9 cellular contexts compared by ENCODE assay signal in genomic region chr10:74056081-74056818, GRCh38.
DNase-seq lines count a peak whose midpoint lies in the region; ATAC-seq and TF ChIP-seq lines count a peak whose summit lies in the region.
"Had no signal": no experiment of that assay in that cellular context is flagged by ENCODE, and none has a peak within 500 bp of the region (broad histone marks: within the 10 kb centered on the region; RNA-seq: fewer than 3 reads in every experiment).

No MANE protein-coding gene starts in this region.

- peak overlapping the region; percentile 46 for H3K4me3 Mint-ChIP-seq in activated T-cell treated with anti-CD3 and anti-CD28 coated beads, Interleukin-2, amount 50 U/mL, for 24 hours
- H3K4me3 Mint-ChIP-seq in stimulated activated memory B cell treated with anti-CD40 and anti-IgM and Interleukin-4, amounts not matched to agents 10 μg/mL and 1 μg/mL and 100 μg/mL, for 72 hours: peak overlapping the region; percentile 59

- H3F3A ChIP-seq in MM.1S (ENCODE audit: insufficient read depth, low read length): peaks cover 10% of the 10 kb centered on the region; the same call in 1 of the 2 replicates

- no peaks in the 10 kb centered on the region for H3K79me2 ChIP-seq in MM.1S (ENCODE audit: low read length)

- peak overlapping the region; percentile 88 for H3K27ac Mint-ChIP-seq in activated T-cell treated with anti-CD3 and anti-CD28 coated beads, Interleukin-2, amount 50 U/mL, for 24 hours
- H3K27ac Mint-ChIP-seq in stimulated activated memory B cell treated with anti-CD40 and anti-IgM and Interleukin-4, amounts not matched to agents 10 μg/mL and 1 μg/mL and 100 μg/mL, for 72 hours: peak overlapping the region; percentile 86

- no peaks in the 10 kb centered on the region for H3K9me3 ChIP-seq in MM.1S (replicated peaks; ENCODE audit: insufficient read depth, low read length)

- H2AFZ ChIP-seq in MM.1S (ENCODE audit: low read length): no peak overlapping the region

- H3K9ac ChIP-seq in MM.1S (ENCODE audit: low read length): no peak overlapping the region

- no peaks in the 10 kb centered on the region for H4K20me1 ChIP-seq in MM.1S (ENCODE audit: insufficient read depth, low read length)

- TF ChIP-seq CTCF in MM.1S (IDR thresholded peaks at IDR 0.05; ENCODE audit: low read length): no peak

- H3K9me3 Mint-ChIP-seq in activated T-cell treated with anti-CD3 and anti-CD28 coated beads, Interleukin-2, amount 50 U/mL, for 24 hours: no peaks in the 10 kb centered on the region
- H3K9me3 Mint-ChIP-seq in stimulated activated memory B cell treated with anti-CD40 and anti-IgM and Interleukin-4, amounts not matched to agents 10 μg/mL and 1 μg/mL and 100 μg/mL, for 72 hours: no peaks in the 10 kb centered on the region

- no peak overlapping the region for H3K4me2 ChIP-seq in MM.1S (ENCODE audit: low read depth, low read length)

- peak; percentile 80 for ATAC-seq in stimulated activated memory B cell treated with anti-CD40 and anti-IgM and Interleukin-4, amounts not matched to agents 10 μg/mL and 1 μg/mL and 100 μg/mL, for 72 hours
- no peak for ATAC-seq in GM18873 (IDR thresholded peaks at IDR 0.05; ENCODE audit: low FRiP score, unreplicated experiment)

- peaks cover 19% of the 10 kb centered on the region for H3K4me1 ChIP-seq in MM.1S (ENCODE audit: low read length)

- no peak overlapping the region for H3K27ac ChIP-seq in MM.1S (ENCODE audit: low read length)

- H3K36me3 Mint-ChIP-seq in activated T-cell treated with anti-CD3 and anti-CD28 coated beads, Interleukin-2, amount 50 U/mL, for 24 hours (ENCODE audit: low read depth): no peaks in the 10 kb centered on the region
- H3K36me3 Mint-ChIP-seq in stimulated activated memory B cell treated with anti-CD40 and anti-IgM and Interleukin-4, amounts not matched to agents 10 μg/mL and 1 μg/mL and 100 μg/mL, for 72 hours: no peaks in the 10 kb centered on the region

- DNase-seq in activated T-cell treated with anti-CD3 and anti-CD28 coated beads, Interleukin-2, amount 50 U/mL, for 24 hours: no peak
- DNase-seq in activated T-cell treated with anti-CD3 and anti-CD28 coated beads, Interleukin-2, amount 50 U/mL, for 48 hours: no peak
- DNase-seq in RKO (ENCODE audit: low spot score) (peak; percentile 41), fibroblast of gingiva (ENCODE audit: low read depth) (peak; percentile 37), MM.1S (no peak), NCI-H187 treated with DMSO at 0.1 percent for 48 hours (lab: John Stamatoyannopoulos, UW) (no peak)
- DNase-seq: DND-41 had no signal

- H3K4me1 Mint-ChIP-seq in activated T-cell treated with anti-CD3 and anti-CD28 coated beads, Interleukin-2, amount 50 U/mL, for 24 hours (ENCODE audit: low read depth): peaks cover 45% of the 10 kb centered on the region
- H3K4me1 Mint-ChIP-seq in stimulated activated memory B cell treated with anti-CD40 and anti-IgM and Interleukin-4, amounts not matched to agents 10 μg/mL and 1 μg/mL and 100 μg/mL, for 72 hours: peaks cover 42% of the 10 kb centered on the region

- no peak overlapping the region for H3K4me3 ChIP-seq in MM.1S (ENCODE audit: low read length)

- H3K27me3 ChIP-seq in MM.1S (replicated peaks; ENCODE audit: insufficient read depth, low read length): no peaks in the 10 kb centered on the region

- H3K9me2 ChIP-seq in MM.1S (replicated peaks; ENCODE audit: insufficient read depth, low read length): no peaks in the 10 kb centered on the region

- no peaks in the 10 kb centered on the region for H3K27me3 Mint-ChIP-seq in activated T-cell treated with anti-CD3 and anti-CD28 coated beads, Interleukin-2, amount 50 U/mL, for 24 hours
- no peaks in the 10 kb centered on the region for H3K27me3 Mint-ChIP-seq in stimulated activated memory B cell treated with anti-CD40 and anti-IgM and Interleukin-4, amounts not matched to agents 10 μg/mL and 1 μg/mL and 100 μg/mL, for 72 hours

- H3K36me3 ChIP-seq in MM.1S (replicated peaks; ENCODE audit: insufficient read depth, low read length): no peaks in the 10 kb centered on the region

Comparison
In these comparisons a context has a peak if more than half of its experiments do, and no peak if none do; other contexts are left out.
1. DNase-seq: peak in RKO (single experiment) and fibroblast of gingiva (single experiment); none in activated T-cell treated with anti-CD3 and anti-CD28 coated beads, Interleukin-2, amount 50 U/mL, for 24 hours (single experiment), activated T-cell treated with anti-CD3 and anti-CD28 coated beads, Interleukin-2, amount 50 U/mL, for 48 hours (0 of 2), MM.1S (single experiment) and NCI-H187 treated with DMSO at 0.1 percent for 48 hours (single experiment).